ENCODE assay signal across 12 cellular contexts in the genomic region with DNA sequence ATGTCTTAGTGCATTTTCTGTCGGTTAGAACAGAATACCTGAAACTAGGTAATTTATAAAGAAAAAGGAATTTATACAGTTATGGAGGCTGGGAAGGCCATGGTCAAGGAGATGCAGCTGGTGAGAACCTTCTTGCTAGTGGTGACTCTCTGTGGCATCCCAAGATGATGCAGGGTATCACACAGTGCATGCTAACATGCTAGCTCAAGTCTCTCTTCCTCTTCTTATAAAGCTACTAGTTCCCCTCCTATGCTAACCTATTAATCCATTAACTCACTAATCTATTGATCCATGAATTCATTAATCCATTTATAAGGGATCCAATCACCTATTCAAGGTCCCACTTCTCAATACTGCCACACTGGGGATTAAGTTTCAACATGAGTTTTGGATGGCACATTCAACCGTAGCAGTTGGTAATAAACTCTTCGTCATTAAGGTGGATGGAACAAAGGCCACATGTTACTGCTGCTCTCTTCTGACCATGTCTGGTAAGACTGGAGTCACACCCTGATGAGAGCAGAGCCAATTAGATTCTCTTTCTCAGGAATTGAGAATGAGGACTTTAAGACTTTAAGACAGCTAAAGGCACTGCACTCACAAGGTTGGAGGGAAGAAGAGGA.
DNase-seq lines count a peak whose midpoint lies in the region; ATAC-seq and TF ChIP-seq lines count a peak whose summit lies in the region.
"Had no signal": no experiment of that assay in that cellular context is flagged by ENCODE, and none has a peak within 500 bp of the region (broad histone marks: within the 10 kb centered on the region; RNA-seq: fewer than 3 reads in every experiment).

No MANE protein-coding gene starts in this region.

- intact Hi-C loops in right cardiac atrium (cut with DNase I) (no loop called here), transverse colon (cut with DNase I; ENCODE audit: low total_unique reads) (no loop called here), mammary epithelial cell (cut with micrococcal nuclease) (no loop called here)
- intact Hi-C loops in activated CD4-positive, alpha-beta T cell treated with anti-CD3 and anti-CD28 coated beads, Interleukin-2, amount 10 ng/mL, durations not matched to agents 24 days and 14 days (cut with micrococcal nuclease), result loop anchor here (5.0 kb wide), 1 partner anchor 90 kb away; no protein-coding TSS in a partner anchor

- H2AFZ ChIP-seq in mammary epithelial cell (ENCODE audit: low read depth, low read length), result no peak overlapping the region

- no peak overlapping the region for H3K27ac Mint-ChIP-seq in activated CD4-positive, alpha-beta T cell treated with anti-CD3 and anti-CD28 coated beads, Interleukin-2, amount 10 ng/mL, durations not matched to agents 24 days and 14 days

- H3K4me1 Mint-ChIP-seq in activated CD4-positive, alpha-beta T cell treated with anti-CD3 and anti-CD28 coated beads, Interleukin-2, amount 10 ng/mL, durations not matched to agents 24 days and 14 days, result peaks cover 13% of the 10 kb centered on the region

- peak; percentile 58 to 64 for ATAC-seq in right cardiac atrium
- peak; percentile 45 for ATAC-seq in HG02763 (IDR thresholded peaks at IDR 0.05; ENCODE audit: unreplicated experiment)

- H3K4me2 ChIP-seq in mammary epithelial cell (ENCODE audit: insufficient read depth, low read depth, low read length), result no peak overlapping the region

- H3K4me1 ChIP-seq in right cardiac atrium (ENCODE audit: control insufficient read depth, insufficient read depth, low read length) (no peaks in the 10 kb centered on the region), right atrium auricular region (no peaks in the 10 kb centered on the region), transverse colon (peaks cover 0 to 2% (median 0%) of the 10 kb centered on the region in 4 donors), mammary epithelial cell (ENCODE audit: insufficient read depth, low read length) (no peaks in the 10 kb centered on the region)
- H3K4me1 ChIP-seq: SJSA1 had no signal

- TF ChIP-seq POLR2A in transverse colon (IDR thresholded peaks at IDR 0.05), result no peak

- H3K27ac ChIP-seq in right cardiac atrium (ENCODE audit: low read length), result no peak overlapping the region
- H3K27ac ChIP-seq in right atrium auricular region, result no peak overlapping the region
- no peak overlapping the region for H3K27ac ChIP-seq in transverse colon
- no peak overlapping the region for H3K27ac ChIP-seq in mammary epithelial cell (ENCODE audit: insufficient read depth, low read depth, low read length)
- H3K27ac ChIP-seq: SJSA1 had no signal

- H3K9me3 ChIP-seq in right cardiac atrium (ENCODE audit: control insufficient read depth, low read length) (no peaks in the 10 kb centered on the region), right atrium auricular region (peaks cover 0 to 11% of the 10 kb centered on the region in 2 donors), transverse colon (peaks cover 4 to 6% of the 10 kb centered on the region in 2 donors), mammary epithelial cell (replicated peaks; ENCODE audit: insufficient read depth, low read length) (no peaks in the 10 kb centered on the region)
- H3K9me3 ChIP-seq: SJSA1 had no signal

- H3K9ac ChIP-seq in mammary epithelial cell (ENCODE audit: insufficient read depth, low read length), result no peak overlapping the region

- H3K27me3 ChIP-seq in right cardiac atrium (ENCODE audit: control insufficient read depth, insufficient read depth) (no peaks in the 10 kb centered on the region), right atrium auricular region (no peaks in the 10 kb centered on the region), transverse colon (no peaks in the 10 kb centered on the region), mammary epithelial cell (ENCODE audit: insufficient read depth, low read length) (no peaks in the 10 kb centered on the region)
- H3K27me3 ChIP-seq: SJSA1 had no signal

- BruUV-seq in mammary epithelial cell (replicated peaks; lab: Mats Ljungman, UMichigan), result no TSS peak

- no peak for TF ChIP-seq EP300 in transverse colon (IDR thresholded peaks at IDR 0.05; ENCODE audit: low read depth)

- no peaks in the 10 kb centered on the region for H3K36me3 ChIP-seq in right atrium auricular region
- H3K36me3 ChIP-seq in transverse colon, result no peaks in the 10 kb centered on the region
- no peaks in the 10 kb centered on the region for H3K36me3 ChIP-seq in mammary epithelial cell (ENCODE audit: insufficient read depth, low read length)
- H3K36me3 ChIP-seq: SJSA1 had no signal

- CTCF ChIA-PET in mammary epithelial cell (lab: Charles Lee; ENCODE audit: low non-redundant PET), result interaction anchor here (0.7 kb wide), 1 partner anchor 230 kb away, joined by 3 read pairs; no protein-coding TSS in a partner anchor

- H3K27me3 Mint-ChIP-seq in activated CD4-positive, alpha-beta T cell treated with anti-CD3 and anti-CD28 coated beads, Interleukin-2, amount 10 ng/mL, durations not matched to agents 24 days and 14 days, result no peaks in the 10 kb centered on the region
- H3K27me3 Mint-ChIP-seq: stimulated activated naive CD8-positive, alpha-beta T cell treated with anti-CD3 and anti-CD28 coated beads, Interleukin-15, Interleukin-2, amounts not matched to agents 100 ng/mL and 50 ng/mL, for 24 hours had no signal

- dilution Hi-C loops in mammary epithelial cell (cut with HindIII; ENCODE audit: low sequenced_read_pairs), result no loop called here

- DNase-seq in right cardiac atrium (no peak), right atrium auricular region (ENCODE audit: low spot score) (no peak), MV-4-11 (lab: John Stamatoyannopoulos, UW) (peak; percentile 45), transverse colon (no peak), COLO668 (lab: John Stamatoyannopoulos, UW; ENCODE audit: unreplicated experiment) (no peak), mammary epithelial cell (no peak)
- DNase-seq in activated CD4-positive, alpha-beta T cell treated with anti-CD3 and anti-CD28 coated beads, Interleukin-2, amount 10 ng/mL, durations not matched to agents 24 days and 14 days, result no peak
- DNase-seq: effector memory CD4-positive, alpha-beta T cell; NCI-H1092 had no signal

- no peaks in the 10 kb centered on the region for H4K20me1 ChIP-seq in mammary epithelial cell (ENCODE audit: insufficient read depth, low read length)

- H3K4me3 ChIP-seq in right cardiac atrium (ENCODE audit: low read length) (no peak overlapping the region), right atrium auricular region (no peak overlapping the region), transverse colon (no peak overlapping the region), mammary epithelial cell (replicated peaks in 1 of 3; ENCODE audit: insufficient read depth in 1 of 3, low read depth in 2 of 3, low read length in 3 of 3) (no peak overlapping the region)
- H3K4me3 ChIP-seq: SJSA1 had no signal

- in situ Hi-C loops in transverse colon (cut with MboI; ENCODE audit: low pct_ligation_motif_present in 1 of 4, low pct_unique_long_range_greater_than_20kb in 1 of 4, low sequenced_read_pairs in 3 of 4) (no loop called here), mammary epithelial cell (cut with MboI; ENCODE audit: low sequenced_read_pairs in 2 of 2) (no loop called here)

- H3K36me3 Mint-ChIP-seq in activated CD4-positive, alpha-beta T cell treated with anti-CD3 and anti-CD28 coated beads, Interleukin-2, amount 10 ng/mL, durations not matched to agents 24 days and 14 days (ENCODE audit: low read depth), result peaks cover 27% of the 10 kb centered on the region

- 79% methylated on average over 3 of the region's 3 CpGs for WGBS in right cardiac atrium
- WGBS in transverse colon (ENCODE audit: low coverage in 1 of 2), 2 donors, result 60 to 71% methylated on average over 3 of the region's 3 CpGs
- WGBS in mammary epithelial cell (ENCODE audit: low coverage, missing lambda C conversion rate), result 92% methylated on average over 3 of the region's 3 CpGs

- peak in 1 of 2 donors; percentile 32 for TF ChIP-seq CTCF in right atrium auricular region (IDR thresholded peaks at IDR 0.05)
- peak in 4 of 5 experiments; percentile 14 to 50 (median 22) for TF ChIP-seq CTCF in transverse colon (IDR thresholded peaks at IDR 0.05)
- no peak for TF ChIP-seq CTCF in mammary epithelial cell (conservative IDR thresholded peaks at IDR 0.05 in 1 of 2, IDR thresholded peaks at IDR 0.05 in 1 of 2; ENCODE audit: extremely low read depth in 1 of 2, insufficient read depth in 1 of 2, low read depth in 1 of 2, low read length in 2 of 2)

- no peaks in the 10 kb centered on the region for H3K79me2 ChIP-seq in mammary epithelial cell (ENCODE audit: insufficient read depth, low read length)

- H3K9me3 Mint-ChIP-seq in activated CD4-positive, alpha-beta T cell treated with anti-CD3 and anti-CD28 coated beads, Interleukin-2, amount 10 ng/mL, durations not matched to agents 24 days and 14 days, result peaks cover 9% of the 10 kb centered on the region

- no peak overlapping the region for H3K4me3 Mint-ChIP-seq in activated CD4-positive, alpha-beta T cell treated with anti-CD3 and anti-CD28 coated beads, Interleukin-2, amount 10 ng/mL, durations not matched to agents 24 days and 14 days
- H3K4me3 Mint-ChIP-seq: stimulated activated naive CD8-positive, alpha-beta T cell treated with anti-CD3 and anti-CD28 coated beads, Interleukin-15, Interleukin-2, amounts not matched to agents 100 ng/mL and 50 ng/mL, for 24 hours had no signal

Comparison
In these comparisons a context has a peak if more than half of its experiments do, and no peak if none do; other contexts are left out.
1. CTCF ChIP-seq: peak in transverse colon (4 of 5); none in mammary epithelial cell (0 of 2).